In the genomic region with DNA sequence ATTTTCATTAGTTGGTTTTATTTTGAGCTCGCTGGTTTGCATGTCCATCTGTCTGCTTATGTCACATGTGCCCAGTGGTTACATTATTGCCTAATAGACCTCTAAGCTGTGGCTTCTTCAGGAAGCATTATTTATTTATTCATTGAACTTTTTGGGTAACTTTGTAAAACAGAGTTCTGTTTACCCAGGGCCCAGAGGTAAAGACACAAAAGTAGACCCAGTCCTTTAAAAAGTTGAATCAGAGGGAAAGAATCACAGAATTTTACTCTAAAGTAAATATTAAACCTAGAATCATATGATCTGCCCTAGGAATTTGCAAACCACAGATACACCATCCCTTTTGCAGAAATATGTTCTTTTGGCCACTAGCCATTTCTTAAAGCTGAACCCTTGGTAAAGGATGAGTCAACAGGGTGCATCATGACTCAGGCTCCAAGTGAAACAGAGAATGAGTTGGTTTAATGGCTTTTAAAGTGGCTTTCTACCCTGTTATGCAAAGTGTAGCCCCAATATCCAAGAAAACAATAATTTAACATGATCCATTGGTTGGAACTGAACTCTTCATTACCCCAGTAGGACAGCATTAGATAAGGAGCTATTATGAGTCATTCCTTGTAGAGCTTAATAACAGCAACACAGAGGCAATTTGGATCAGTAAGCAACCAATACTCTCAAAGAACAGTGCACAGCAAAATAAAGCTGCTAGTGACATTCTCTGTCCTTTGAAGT, we compare ENCODE assay signal across 9 cellular contexts.
DNase-seq lines count a peak whose midpoint lies in the region; ATAC-seq, FAIRE-seq and TF ChIP-seq lines count a peak whose summit lies in the region.
"Had no signal": no experiment of that assay in that cellular context is flagged by ENCODE, and none has a peak within 500 bp of the region (broad histone marks: within the 10 kb centered on the region; RNA-seq: fewer than 3 reads in every experiment).

No MANE protein-coding gene starts in this region.

- H3K4me1 ChIP-seq in mammary epithelial cell (ENCODE audit: insufficient read depth, low read length) (peaks cover 17% of the 10 kb centered on the region), smooth muscle cell (ENCODE audit: low read depth) (no peaks in the 10 kb centered on the region)

- H3K27ac ChIP-seq in mammary epithelial cell (ENCODE audit: insufficient read depth, low read depth, low read length) = peak overlapping the region; percentile 61
- peak overlapping the region; percentile 87 for H3K27ac ChIP-seq in smooth muscle cell (ENCODE audit: low read depth)
- H3K27ac ChIP-seq: thoracic aorta had no signal

- CTCF ChIA-PET in mammary epithelial cell (lab: Charles Lee; ENCODE audit: low non-redundant PET) = interaction anchor here (0.5 kb wide), 1 partner anchor 96 kb away, joined by 5 read pairs; no protein-coding TSS in a partner anchor

- H3K79me2 ChIP-seq in mammary epithelial cell (ENCODE audit: insufficient read depth, low read length) = no peaks in the 10 kb centered on the region
- no peaks in the 10 kb centered on the region for H3K79me2 ChIP-seq in smooth muscle cell (ENCODE audit: low read depth)

- TF ChIP-seq POLR2A in lower leg skin (IDR thresholded peaks at IDR 0.05) = no peak

- peak overlapping the region; percentile 69 for H3K4me2 ChIP-seq in mammary epithelial cell (ENCODE audit: insufficient read depth, low read depth, low read length)
- peak overlapping the region; percentile 72 for H3K4me2 ChIP-seq in smooth muscle cell

- in situ Hi-C loops in mammary epithelial cell (cut with MboI; ENCODE audit: low sequenced_read_pairs in 2 of 2) = no loop called here

- H3K9ac ChIP-seq in mammary epithelial cell (ENCODE audit: insufficient read depth, low read length) (no peak overlapping the region), smooth muscle cell (ENCODE audit: low read depth) (no peak overlapping the region)

- intact Hi-C loops in mammary epithelial cell (cut with micrococcal nuclease) (loop anchor here (10.0 kb wide), 1 partner anchor 221 kb away; no protein-coding TSS in a partner anchor), lower leg skin (cut with DNase I; ENCODE audit: low total_unique reads) (no loop called here)

- dilution Hi-C loops in mammary epithelial cell (cut with HindIII; ENCODE audit: low sequenced_read_pairs) = no loop called here

- no peaks in the 10 kb centered on the region for H3K9me3 ChIP-seq in mammary epithelial cell (replicated peaks; ENCODE audit: insufficient read depth, low read length)
- H3K9me3 ChIP-seq in smooth muscle cell (replicated peaks; ENCODE audit: low read depth) = no peaks in the 10 kb centered on the region
- H3K9me3 ChIP-seq: thoracic aorta had no signal

- ATAC-seq in GM19328 (IDR thresholded peaks at IDR 0.05; ENCODE audit: unreplicated experiment) = peak; percentile 79

- WGBS in mammary epithelial cell (ENCODE audit: low coverage, missing lambda C conversion rate) = 27% methylated on average over 1 of the region's 1 CpG
- WGBS in smooth muscle cell (ENCODE audit: low lambda C conversion rate) = 10% methylated on average over 1 of the region's 1 CpG
- WGBS in lower leg skin, 2 donors = 62 to 74% methylated on average over 1 of the region's 1 CpG

- H3K36me3 ChIP-seq in mammary epithelial cell (ENCODE audit: insufficient read depth, low read length) (no peaks in the 10 kb centered on the region), smooth muscle cell (ENCODE audit: low read depth) (no peaks in the 10 kb centered on the region), H7 (replicated peaks; ENCODE audit: control insufficient read depth, insufficient read depth, low read length) (no peaks in the 10 kb centered on the region)
- H3K36me3 ChIP-seq: thoracic aorta had no signal

- H2AFZ ChIP-seq in mammary epithelial cell (ENCODE audit: low read depth, low read length) (peak overlapping the region; percentile 17), smooth muscle cell (ENCODE audit: low read depth) (no peak overlapping the region)

- H4K20me1 ChIP-seq in mammary epithelial cell (ENCODE audit: insufficient read depth, low read length) = no peaks in the 10 kb centered on the region
- no peaks in the 10 kb centered on the region for H4K20me1 ChIP-seq in smooth muscle cell (ENCODE audit: low read depth)

- TF ChIP-seq CTCF in mammary epithelial cell (conservative IDR thresholded peaks at IDR 0.05 in 1 of 2, IDR thresholded peaks at IDR 0.05 in 1 of 2; ENCODE audit: extremely low read depth in 1 of 2, insufficient read depth in 1 of 2, low read depth in 1 of 2, low read length in 2 of 2) (no peak), smooth muscle cell (IDR thresholded peaks at IDR 0.05; ENCODE audit: borderline replicate concordance, insufficient read depth, poor library complexity, severe bottlenecking) (no peak), lower leg skin (IDR thresholded peaks at IDR 0.05) (no peak)

- H3F3A ChIP-seq in smooth muscle cell (ENCODE audit: low read depth) = peaks cover 11% of the 10 kb centered on the region

- BruUV-seq in mammary epithelial cell (replicated peaks; lab: Mats Ljungman, UMichigan) = no TSS peak

- peak overlapping the region in 1 of 3 experiments; percentile 14 for H3K4me3 ChIP-seq in mammary epithelial cell (replicated peaks in 1 of 3; ENCODE audit: insufficient read depth in 1 of 3, low read depth in 2 of 3, low read length in 3 of 3)
- H3K4me3 ChIP-seq in smooth muscle cell = no peak overlapping the region
- H3K4me3 ChIP-seq in H7 (ENCODE audit: insufficient read depth, low read depth, low read length) = no peak overlapping the region
- H3K4me3 ChIP-seq in lower leg skin (ENCODE audit: low read depth, poor library complexity, severe bottlenecking) = no peak overlapping the region
- H3K4me3 ChIP-seq: thoracic aorta had no signal

- peak; percentile 45 for DNase-seq in HTR-8/SVneo (ENCODE audit: insufficient read length, low spot score)
- peak; percentile 93 for DNase-seq in mammary epithelial cell
- no peak for DNase-seq in smooth muscle cell (lab: John Stamatoyannopoulos, UW; ENCODE audit: unreplicated experiment)
- no peak for DNase-seq in H7
- no peak for DNase-seq in T-helper 9 cell
- no peak for DNase-seq in cerebellar nuclear complex (lab: John Stamatoyannopoulos, UW)
- DNase-seq in lower leg skin (ENCODE audit: low spot score in 2 of 2) = no peak

- FAIRE-seq in HTR-8/SVneo (lab: Jason Lieb, UNC) = no peak

- H3K27me3 ChIP-seq in mammary epithelial cell (ENCODE audit: insufficient read depth, low read length) (no peaks in the 10 kb centered on the region), smooth muscle cell (ENCODE audit: low read depth) (no peaks in the 10 kb centered on the region), H7 (ENCODE audit: control insufficient read depth, insufficient read depth, low read length) (no peaks in the 10 kb centered on the region)

Comparison
In these comparisons a context has a peak if more than half of its experiments do, and no peak if none do; other contexts are left out.
1. DNase-seq: peak in HTR-8/SVneo (single experiment) and mammary epithelial cell (single experiment); none in smooth muscle cell (single experiment), H7 (single experiment), T-helper 9 cell (single experiment), cerebellar nuclear complex (0 of 2) and lower leg skin (0 of 2).